ENCODE assay signal across 22 cellular contexts in the genomic region with DNA sequence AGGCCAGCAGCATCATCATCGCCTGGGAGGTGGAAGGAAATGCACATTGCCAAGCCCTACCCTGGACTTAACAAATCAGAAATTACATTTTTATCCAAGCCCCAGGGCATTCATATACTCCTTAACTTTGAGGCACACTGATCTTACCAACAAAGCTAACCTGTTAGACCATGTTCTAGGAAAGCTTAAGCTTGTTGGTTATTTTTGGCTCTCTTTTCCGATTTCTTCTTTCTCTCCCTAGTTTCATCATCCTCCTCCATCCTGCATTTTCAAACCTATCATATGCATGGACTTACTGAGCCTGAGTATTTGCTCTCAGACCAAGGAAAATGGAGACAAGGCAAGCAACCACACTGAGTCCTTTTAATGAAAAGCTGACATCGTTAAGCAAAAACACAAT.
DNase-seq lines count a peak whose midpoint lies in the region; ATAC-seq and TF ChIP-seq lines count a peak whose summit lies in the region.
"Had no signal": no experiment of that assay in that cellular context is flagged by ENCODE, and none has a peak within 500 bp of the region (broad histone marks: within the 10 kb centered on the region; RNA-seq: fewer than 3 reads in every experiment).

No MANE protein-coding gene starts in this region.

- H3K9me2 ChIP-seq in PC-9 (ENCODE audit: insufficient read depth) = no peaks in the 10 kb centered on the region

- H3K4me3 ChIP-seq in PC-9 (no peak overlapping the region), epithelial cell of esophagus (ENCODE audit: low read length) (no peak overlapping the region), fibroblast of villous mesenchyme (ENCODE audit: low read depth, low read length) (no peak overlapping the region)
- H3K4me3 ChIP-seq: BLaER1 treated with 17β-estradiol and CSF1 and Interleukin-3, amounts not matched to agents 10 nM and 100 nM; GM23338 had no signal

- no peak overlapping the region for H3K4me3 Mint-ChIP-seq in natural killer cell
- H3K4me3 Mint-ChIP-seq: CD4-positive, alpha-beta memory T cell; GM23338; IgD-negative memory B cell had no signal

- H3F3A ChIP-seq in PC-9 (ENCODE audit: insufficient read depth, low read depth) = no peaks in the 10 kb centered on the region

- no peaks in the 10 kb centered on the region for H3K9me3 Mint-ChIP-seq in natural killer cell
- H3K9me3 Mint-ChIP-seq: CD4-positive, alpha-beta memory T cell; GM23338; IgD-negative memory B cell had no signal

- TF ChIP-seq CTCF in PC-9 (conservative IDR thresholded peaks at IDR 0.05) = no peak
- no peak for TF ChIP-seq CTCF in epithelial cell of esophagus (IDR thresholded peaks at IDR 0.05; ENCODE audit: insufficient read depth, low read depth, low read length, missing control alignments)
- TF ChIP-seq CTCF in fibroblast of villous mesenchyme (IDR thresholded peaks at IDR 0.05; ENCODE audit: insufficient read depth, low read depth, low read length) = no peak
- no peak for TF ChIP-seq CTCF in natural killer cell (IDR thresholded peaks at IDR 0.05)

- POLR2A ChIA-PET in PC-9 (lab: Charles Lee; ENCODE audit: unreplicated experiment) = no interaction called here

- H3K27ac ChIP-seq in PC-9 = 0 out of 2 replicates have a peak overlapping the region, but pooled peaks have one; percentile 10
- H3K27ac ChIP-seq: BLaER1 treated with 17β-estradiol and CSF1 and Interleukin-3, amounts not matched to agents 10 nM and 100 nM had no signal

- DNase-seq in EH (ENCODE audit: low read depth) (peak; percentile 1), PC-9 (no peak), epithelial cell of esophagus (ENCODE audit: low read depth) (peak; percentile 24), fibroblast of villous mesenchyme (ENCODE audit: low read depth) (peak; percentile 11), kidney glomerular epithelial cell (lab: John Stamatoyannopoulos, UW) (no peak), natural killer cell (no peak), HK-2 (ENCODE audit: unreplicated experiment) (no peak)
- DNase-seq: Caco-2; CD4-positive, alpha-beta memory T cell; DMS 273 treated with DMSO at 0.1 percent for 48 hours; DMS79 treated with DMSO at 0.1 percent for 48 hours; HCEC 1CT; Karpas-422; NCI-H1694; NCI-H2081; NCI-H2171; NCI-H446; NCI-H526 treated with DMSO at 0.1 percent for 48 hours; SHP77 had no signal

- H4K20me1 ChIP-seq in PC-9 (ENCODE audit: insufficient read depth) = no peaks in the 10 kb centered on the region
- H4K20me1 ChIP-seq: BLaER1 treated with 17β-estradiol and CSF1 and Interleukin-3, amounts not matched to agents 10 nM and 100 nM had no signal

- no TSS peak for BruUV-seq in PC-9 (replicated peaks; lab: Mats Ljungman, UMichigan)

- intact Hi-C loops in PC-9 (cut with micrococcal nuclease; ENCODE audit: unreplicated experiment) (no loop called here), natural killer cell (cut with micrococcal nuclease) (no loop called here)

- ATAC-seq in natural killer cell = no peak
- ATAC-seq: GM23338 had no signal

- H3K27ac Mint-ChIP-seq in natural killer cell = no peak overlapping the region
- H3K27ac Mint-ChIP-seq: GM23338, IgD-negative memory B cell had no signal

- peaks cover 4 to 5% of the 10 kb centered on the region in 2 donors for H3K4me1 Mint-ChIP-seq in natural killer cell
- H3K4me1 Mint-ChIP-seq: CD4-positive, alpha-beta memory T cell; IgD-negative memory B cell had no signal

- H3K36me3 Mint-ChIP-seq in natural killer cell = no peaks in the 10 kb centered on the region
- H3K36me3 Mint-ChIP-seq: CD4-positive, alpha-beta memory T cell; IgD-negative memory B cell had no signal

- H2AFZ ChIP-seq in PC-9 = no peak overlapping the region
- H2AFZ ChIP-seq: GM23338 had no signal

- no peak overlapping the region for H3K4me2 ChIP-seq in PC-9
- H3K4me2 ChIP-seq: BLaER1 treated with 17β-estradiol and CSF1 and Interleukin-3, amounts not matched to agents 10 nM and 100 nM; GM23338 had no signal

- H3K27me3 Mint-ChIP-seq in natural killer cell (ENCODE audit: low read depth in 2 of 2) = peaks cover 0 to 28% of the 10 kb centered on the region in 2 donors
- H3K27me3 Mint-ChIP-seq: CD4-positive, alpha-beta memory T cell had no signal

- no peaks in the 10 kb centered on the region for H3K36me3 ChIP-seq in PC-9 (ENCODE audit: low read depth)
- H3K36me3 ChIP-seq: BLaER1 treated with 17β-estradiol and CSF1 and Interleukin-3, amounts not matched to agents 10 nM and 100 nM had no signal

- no peaks in the 10 kb centered on the region for H3K27me3 ChIP-seq in PC-9 (ENCODE audit: insufficient read depth, low read depth)

- no peaks in the 10 kb centered on the region for H3K9me3 ChIP-seq in PC-9 (ENCODE audit: insufficient read depth, low read depth)
- H3K9me3 ChIP-seq: BLaER1 treated with 17β-estradiol and CSF1 and Interleukin-3, amounts not matched to agents 10 nM and 100 nM; Caco-2 had no signal

- CTCF ChIA-PET in PC-9 (lab: Charles Lee) = no interaction called here

- no peaks in the 10 kb centered on the region for H3K79me2 ChIP-seq in PC-9 (ENCODE audit: low read depth)

- H3K4me1 ChIP-seq in PC-9 (replicated peaks; ENCODE audit: insufficient read depth) = no peaks in the 10 kb centered on the region
- H3K4me1 ChIP-seq: BLaER1 treated with 17β-estradiol and CSF1 and Interleukin-3, amounts not matched to agents 10 nM and 100 nM; Caco-2 had no signal

Comparison
In these comparisons a context has a peak if more than half of its experiments do, and no peak if none do; other contexts are left out.
1. DNase-seq: peak in EH (single experiment), epithelial cell of esophagus (single experiment) and fibroblast of villous mesenchyme (single experiment); none in PC-9 (0 of 2), kidney glomerular epithelial cell (single experiment), natural killer cell (single experiment) and HK-2 (single experiment).